1 cellular context compared by ENCODE assay signal in genomic region chr10:35386594-35387174, GRCh38.
TF ChIP-seq lines count a peak whose summit lies in the region.

No MANE protein-coding gene starts in this region.

TF ChIP-seq in HepG2, 621 proteins besides CTCF, POLR2A, EP300 and RAD21 (continued from another document and continues in another):
- TF ChIP-seq, protein P1, sequence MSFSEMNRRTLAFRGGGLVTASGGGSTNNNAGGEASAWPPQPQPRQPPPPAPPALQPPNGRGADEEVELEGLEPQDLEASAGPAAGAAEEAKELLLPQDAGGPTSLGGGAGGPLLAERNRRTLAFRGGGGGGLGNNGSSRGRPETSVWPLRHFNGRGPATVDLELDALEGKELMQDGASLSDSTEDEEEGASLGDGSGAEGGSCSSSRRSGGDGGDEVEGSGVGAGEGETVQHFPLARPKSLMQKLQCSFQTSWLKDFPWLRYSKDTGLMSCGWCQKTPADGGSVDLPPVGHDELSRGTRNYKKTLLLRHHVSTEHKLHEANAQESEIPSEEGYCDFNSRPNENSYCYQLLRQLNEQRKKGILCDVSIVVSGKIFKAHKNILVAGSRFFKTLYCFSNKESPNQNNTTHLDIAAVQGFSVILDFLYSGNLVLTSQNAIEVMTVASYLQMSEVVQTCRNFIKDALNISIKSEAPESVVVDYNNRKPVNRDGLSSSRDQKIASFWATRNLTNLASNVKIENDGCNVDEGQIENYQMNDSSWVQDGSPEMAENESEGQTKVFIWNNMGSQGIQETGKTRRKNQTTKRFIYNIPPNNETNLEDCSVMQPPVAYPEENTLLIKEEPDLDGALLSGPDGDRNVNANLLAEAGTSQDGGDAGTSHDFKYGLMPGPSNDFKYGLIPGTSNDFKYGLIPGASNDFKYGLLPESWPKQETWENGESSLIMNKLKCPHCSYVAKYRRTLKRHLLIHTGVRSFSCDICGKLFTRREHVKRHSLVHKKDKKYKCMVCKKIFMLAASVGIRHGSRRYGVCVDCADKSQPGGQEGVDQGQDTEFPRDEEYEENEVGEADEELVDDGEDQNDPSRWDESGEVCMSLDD (CRISPR knock-in tag; IDR thresholded peaks at IDR 0.05; ENCODE audit: borderline replicate concordance), result no peak
- TF ChIP-seq NR2F6 (IDR thresholded peaks at IDR 0.05) (no peak), NR2F6 (CRISPR knock-in tag; IDR thresholded peaks at IDR 0.05) (no peak), HNRNPH1 (optimal IDR thresholded peaks at IDR 0.05; ENCODE audit: low read depth, low read length) (no peak), FOXP1 (IDR thresholded peaks at IDR 0.05) (no peak), FOXP1 (CRISPR knock-in tag; IDR thresholded peaks at IDR 0.05) (peak; percentile 41; the same call in 1 of the 2 replicates), IKZF5 (CRISPR knock-in tag; IDR thresholded peaks at IDR 0.05) (peak; percentile 44; the same call in 1 of the 2 replicates), ZNF383 (CRISPR knock-in tag; IDR thresholded peaks at IDR 0.05; ENCODE audit: borderline replicate concordance) (no peak), MEIS1 (CRISPR knock-in tag; IDR thresholded peaks at IDR 0.05; ENCODE audit: borderline replicate concordance) (no peak), SP1 (IDR thresholded peaks at IDR 0.05) (no peak), SP1 (CRISPR knock-in tag; IDR thresholded peaks at IDR 0.05) (no peak), SSRP1 (CRISPR knock-in tag; IDR thresholded peaks at IDR 0.05) (0 out of 2 replicates have a peak, but pooled peaks have one; percentile 48), SMC3 (IDR thresholded peaks at IDR 0.05; ENCODE audit: low read length) (no peak), ZNF337 (CRISPR knock-in tag; IDR thresholded peaks at IDR 0.05; ENCODE audit: borderline replicate concordance, low read depth) (no peak), AHDC1 (CRISPR knock-in tag; IDR thresholded peaks at IDR 0.05; ENCODE audit: borderline replicate concordance) (peak; percentile 33; the same call in 1 of the 2 replicates), PATZ1 (CRISPR knock-in tag; IDR thresholded peaks at IDR 0.05) (no peak), RCOR2 (CRISPR knock-in tag; IDR thresholded peaks at IDR 0.05) (no peak), ZNF562 (CRISPR knock-in tag; IDR thresholded peaks at IDR 0.05; ENCODE audit: borderline replicate concordance) (no peak), CEBPG (CRISPR knock-in tag; IDR thresholded peaks at IDR 0.05) (peak; percentile 58), ZNF7 (CRISPR knock-in tag; IDR thresholded peaks at IDR 0.05) (no peak), ZMYM3 (CRISPR knock-in tag; IDR thresholded peaks at IDR 0.05) (no peak), ZNF619 (CRISPR knock-in tag; IDR thresholded peaks at IDR 0.05) (no peak), POLR2AphosphoS5 (IDR thresholded peaks at IDR 0.05; ENCODE audit: low read depth, low read length) (no peak), ZNF713 (CRISPR knock-in tag; IDR thresholded peaks at IDR 0.05) (no peak), EZH2 (conservative IDR thresholded peaks at IDR 0.05; ENCODE audit: low read depth, low read length) (no peak), ELF3 (CRISPR knock-in tag; IDR thresholded peaks at IDR 0.05) (peak; percentile 58), SOX5 (CRISPR knock-in tag; IDR thresholded peaks at IDR 0.05; ENCODE audit: borderline replicate concordance) (peak; percentile 43; the same call in 1 of the 2 replicates), ZFX (CRISPR knock-in tag; IDR thresholded peaks at IDR 0.05; ENCODE audit: low read depth) (peak; percentile 44; the same call in 1 of the 2 replicates), REST (IDR thresholded peaks at IDR 0.05; ENCODE audit: borderline replicate concordance in 1 of 2, low read depth in 1 of 2, low read length in 2 of 2) (no peak), TEAD3 (CRISPR knock-in tag; optimal IDR thresholded peaks at IDR 0.05; ENCODE audit: borderline replicate concordance) (peak; percentile 25), ZNF816 (CRISPR knock-in tag; IDR thresholded peaks at IDR 0.05; ENCODE audit: borderline replicate concordance) (peak; percentile 28; the same call in 1 of the 2 replicates), ZNF331 (CRISPR knock-in tag; IDR thresholded peaks at IDR 0.05) (no peak), ATF4 (CRISPR knock-in tag; IDR thresholded peaks at IDR 0.05) (peak in 1 of 2 experiments; percentile 57; a peak in 1 of 4 replicates), CHD2 (IDR thresholded peaks at IDR 0.05; ENCODE audit: low read depth, low read length) (no peak), HDAC2 (CRISPR knock-in tag; IDR thresholded peaks at IDR 0.05) (no peak)
- TF ChIP-seq, protein P2, sequence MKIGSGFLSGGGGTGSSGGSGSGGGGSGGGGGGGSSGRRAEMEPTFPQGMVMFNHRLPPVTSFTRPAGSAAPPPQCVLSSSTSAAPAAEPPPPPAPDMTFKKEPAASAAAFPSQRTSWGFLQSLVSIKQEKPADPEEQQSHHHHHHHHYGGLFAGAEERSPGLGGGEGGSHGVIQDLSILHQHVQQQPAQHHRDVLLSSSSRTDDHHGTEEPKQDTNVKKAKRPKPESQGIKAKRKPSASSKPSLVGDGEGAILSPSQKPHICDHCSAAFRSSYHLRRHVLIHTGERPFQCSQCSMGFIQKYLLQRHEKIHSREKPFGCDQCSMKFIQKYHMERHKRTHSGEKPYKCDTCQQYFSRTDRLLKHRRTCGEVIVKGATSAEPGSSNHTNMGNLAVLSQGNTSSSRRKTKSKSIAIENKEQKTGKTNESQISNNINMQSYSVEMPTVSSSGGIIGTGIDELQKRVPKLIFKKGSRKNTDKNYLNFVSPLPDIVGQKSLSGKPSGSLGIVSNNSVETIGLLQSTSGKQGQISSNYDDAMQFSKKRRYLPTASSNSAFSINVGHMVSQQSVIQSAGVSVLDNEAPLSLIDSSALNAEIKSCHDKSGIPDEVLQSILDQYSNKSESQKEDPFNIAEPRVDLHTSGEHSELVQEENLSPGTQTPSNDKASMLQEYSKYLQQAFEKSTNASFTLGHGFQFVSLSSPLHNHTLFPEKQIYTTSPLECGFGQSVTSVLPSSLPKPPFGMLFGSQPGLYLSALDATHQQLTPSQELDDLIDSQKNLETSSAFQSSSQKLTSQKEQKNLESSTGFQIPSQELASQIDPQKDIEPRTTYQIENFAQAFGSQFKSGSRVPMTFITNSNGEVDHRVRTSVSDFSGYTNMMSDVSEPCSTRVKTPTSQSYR (CRISPR knock-in tag; IDR thresholded peaks at IDR 0.05; ENCODE audit: borderline replicate concordance), result peak; percentile 71; the same call in 1 of the 2 replicates
